Comparison of ENCODE assay signal across 11 cellular contexts in genomic region chr6:51678905-51679620, GRCh38.
DNase-seq lines count a peak whose midpoint lies in the region; ATAC-seq, FAIRE-seq and TF ChIP-seq lines count a peak whose summit lies in the region.
"Had no signal": no experiment of that assay in that cellular context is flagged by ENCODE, and none has a peak within 500 bp of the region (broad histone marks: within the 10 kb centered on the region; RNA-seq: fewer than 3 reads in every experiment).

No MANE protein-coding gene starts in this region.

- H3K36me3 Mint-ChIP-seq in astrocyte (ENCODE audit: low read depth, unreplicated experiment) = no peaks in the 10 kb centered on the region
- H3K36me3 Mint-ChIP-seq in CD8-positive, alpha-beta T cell = no peaks in the 10 kb centered on the region
- H3K36me3 Mint-ChIP-seq: activated naive CD4-positive, alpha-beta T cell treated with anti-CD3 and anti-CD28 coated beads, Interleukin-2, amount 50 U/mL, for 72 hours had no signal

- H3K4me1 ChIP-seq in BE2C (peaks cover 27% of the 10 kb centered on the region), astrocyte (ENCODE audit: insufficient read depth, low read length) (no peaks in the 10 kb centered on the region)
- H3K4me1 ChIP-seq in CD8-positive, alpha-beta T cell (ENCODE audit: insufficient read depth, low read length) = no peaks in the 10 kb centered on the region

- H3K9me3 Mint-ChIP-seq in astrocyte (ENCODE audit: unreplicated experiment) = no peaks in the 10 kb centered on the region
- H3K9me3 Mint-ChIP-seq in CD8-positive, alpha-beta T cell = no peaks in the 10 kb centered on the region
- H3K9me3 Mint-ChIP-seq: activated naive CD4-positive, alpha-beta T cell treated with anti-CD3 and anti-CD28 coated beads, Interleukin-2, amount 50 U/mL, for 72 hours had no signal

- FAIRE-seq in astrocyte (lab: Jason Lieb, UNC) = no peak

- H3K27me3 ChIP-seq in BE2C (no peaks in the 10 kb centered on the region), astrocyte (ENCODE audit: insufficient read depth, low read length) (no peaks in the 10 kb centered on the region)
- H3K27me3 ChIP-seq in CD8-positive, alpha-beta T cell (ENCODE audit: insufficient read depth, low read length) = no peaks in the 10 kb centered on the region
- H3K27me3 ChIP-seq: esophagus squamous epithelium had no signal

- CTCF ChIA-PET in CD8-positive, alpha-beta T cell (lab: Charles Lee) = no interaction called here

- H3K4me3 ChIP-seq in BE2C (ENCODE audit: low read depth, low read length) (peak overlapping the region; percentile 3; the same call in 1 of the 2 replicates), astrocyte (ENCODE audit: insufficient read depth, low read depth, low read length) (no peak overlapping the region)
- H3K4me3 ChIP-seq in CD8-positive, alpha-beta T cell (ENCODE audit: low read depth, low read length) = no peak overlapping the region
- H3K4me3 ChIP-seq: esophagus squamous epithelium had no signal

- H3K79me2 ChIP-seq in astrocyte (ENCODE audit: insufficient read depth, low read length) = no peaks in the 10 kb centered on the region

- no peak for TF ChIP-seq CTCF in BE2C (IDR thresholded peaks at IDR 0.05; ENCODE audit: low read depth, low read length)
- TF ChIP-seq CTCF in astrocyte (IDR thresholded peaks at IDR 0.05; ENCODE audit: insufficient read depth, low read depth, low read length) = no peak
- TF ChIP-seq CTCF in CD8-positive, alpha-beta T cell (IDR thresholded peaks at IDR 0.05) = no peak
- TF ChIP-seq CTCF in GM13977 (IDR thresholded peaks at IDR 0.05; ENCODE audit: extremely low read depth, insufficient read depth, missing control alignments) = no peak

- in situ Hi-C loops in GM13977 (cut with MboI; ENCODE audit: low pct_unique_long_range_greater_than_20kb, low sequenced_read_pairs, unreplicated experiment) = no loop called here

- no peaks in the 10 kb centered on the region for H4K20me1 ChIP-seq in astrocyte (ENCODE audit: insufficient read depth, low read length)

- peak overlapping the region; percentile 29 for H3K4me2 ChIP-seq in astrocyte (ENCODE audit: low read length)

- H3K27ac ChIP-seq in astrocyte (ENCODE audit: low read depth, low read length) (no peak overlapping the region), substantia nigra (ENCODE audit: low read depth, low read length, poor library complexity, severe bottlenecking) (no peak overlapping the region)
- no peak overlapping the region for H3K27ac ChIP-seq in CD8-positive, alpha-beta T cell (ENCODE audit: low read depth, low read length)
- H3K27ac ChIP-seq: esophagus squamous epithelium had no signal

- peak overlapping the region; percentile 11 for H2AFZ ChIP-seq in astrocyte (ENCODE audit: low read depth, low read length)

- H3K36me3 ChIP-seq in BE2C (no peaks in the 10 kb centered on the region), astrocyte (ENCODE audit: insufficient read depth, low read length) (no peaks in the 10 kb centered on the region)
- no peaks in the 10 kb centered on the region for H3K36me3 ChIP-seq in CD8-positive, alpha-beta T cell (ENCODE audit: insufficient read depth, low read length)
- H3K36me3 ChIP-seq: esophagus squamous epithelium had no signal

- H3K27me3 Mint-ChIP-seq in astrocyte (ENCODE audit: low read depth, unreplicated experiment) = peaks cover under 1% of the 10 kb centered on the region
- H3K27me3 Mint-ChIP-seq in CD8-positive, alpha-beta T cell (ENCODE audit: low read depth) = no peaks in the 10 kb centered on the region

- peak; percentile 89 for ATAC-seq in GM19397 (IDR thresholded peaks at IDR 0.05; ENCODE audit: unreplicated experiment)
- ATAC-seq in HG03066 (IDR thresholded peaks at IDR 0.05; ENCODE audit: low read depth, unreplicated experiment) = peak; percentile 65
- ATAC-seq in CD8-positive, alpha-beta T cell = no peak
- ATAC-seq: activated naive CD4-positive, alpha-beta T cell treated with anti-CD3 and anti-CD28 coated beads, Interleukin-2, amount 50 U/mL, for 72 hours had no signal

- H3K9ac ChIP-seq in astrocyte (ENCODE audit: low read length) = no peak overlapping the region

- H3K4me1 Mint-ChIP-seq in astrocyte (ENCODE audit: low read depth, unreplicated experiment) = no peaks in the 10 kb centered on the region
- H3K4me1 Mint-ChIP-seq in CD8-positive, alpha-beta T cell (ENCODE audit: low read depth) = no peaks in the 10 kb centered on the region

- no peak overlapping the region for H3K27ac Mint-ChIP-seq in astrocyte (ENCODE audit: unreplicated experiment)
- no peak overlapping the region for H3K27ac Mint-ChIP-seq in CD8-positive, alpha-beta T cell
- H3K27ac Mint-ChIP-seq: activated naive CD4-positive, alpha-beta T cell treated with anti-CD3 and anti-CD28 coated beads, Interleukin-2, amount 50 U/mL, for 72 hours had no signal

- POLR2A ChIA-PET in CD8-positive, alpha-beta T cell (lab: Charles Lee) = no interaction called here

- no peak overlapping the region for H3K4me3 Mint-ChIP-seq in astrocyte (ENCODE audit: unreplicated experiment)
- H3K4me3 Mint-ChIP-seq in CD8-positive, alpha-beta T cell = no peak overlapping the region

- intact Hi-C loops in CD8-positive, alpha-beta T cell (cut with DNase I, micrococcal nuclease) = no loop called here

- H3K9me3 ChIP-seq in BE2C (no peaks in the 10 kb centered on the region; the same call in 1 of the 2 replicates), astrocyte (ENCODE audit: insufficient read depth, low read depth, low read length) (no peaks in the 10 kb centered on the region)
- H3K9me3 ChIP-seq in CD8-positive, alpha-beta T cell (ENCODE audit: low read length) = no peaks in the 10 kb centered on the region
- H3K9me3 ChIP-seq: esophagus squamous epithelium had no signal

- DNase-seq in BE2C (peak; percentile 33), astrocyte (ENCODE audit: low read depth) (no peak), substantia nigra (lab: John Stamatoyannopoulos, UW) (no peak), activated T-cell treated with anti-CD3 and anti-CD28 coated beads for 4 hours (no peak), GM13977 (ENCODE audit: low spot score) (no peak)
- no peak for DNase-seq in CD8-positive, alpha-beta T cell
- DNase-seq: esophagus squamous epithelium; stimulated activated CD4-positive, alpha-beta T cell treated with anti-CD3 and anti-CD28 coated beads, Interleukin-4, amount 100 ng/mL, for 24 hours had no signal
